In the genomic region with DNA sequence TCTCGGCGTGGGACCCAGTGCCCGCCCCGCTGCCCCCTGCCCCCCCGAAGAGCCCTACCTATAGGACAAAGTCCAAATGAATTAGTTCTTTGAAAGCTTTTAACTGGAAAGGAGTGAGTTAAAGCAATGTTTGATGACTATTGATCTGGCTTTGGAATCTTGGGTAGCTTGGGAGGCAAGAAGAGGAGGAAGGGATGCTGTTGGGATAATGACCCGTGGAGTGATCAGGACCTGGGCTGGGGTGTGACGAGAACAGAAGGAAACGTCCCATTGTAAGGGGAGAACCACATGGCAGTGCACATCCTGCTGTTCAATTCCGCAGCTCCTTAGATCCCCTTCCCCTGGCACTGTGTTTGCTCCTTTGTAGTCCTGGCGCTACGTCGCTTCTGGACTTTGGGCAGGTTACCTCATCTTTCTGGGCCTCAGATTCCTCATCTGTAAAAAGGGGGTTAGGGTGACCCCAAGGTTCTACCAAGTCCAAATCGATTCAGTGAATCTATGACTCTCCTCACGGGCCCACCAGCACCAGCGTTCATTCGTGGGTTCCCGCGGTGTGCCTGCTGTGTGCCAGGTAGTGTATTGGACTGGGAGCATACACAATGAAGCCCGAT, we compare ENCODE assay signal across 8 cellular contexts. TPM values are rescaled to one million over a fixed set of nuclear protein-coding genes. Genes with fewer than 3 reads are reported as not detected.
DNase-seq lines count a peak whose midpoint lies in the region; ATAC-seq, FAIRE-seq and TF ChIP-seq lines count a peak whose summit lies in the region.

No MANE protein-coding gene starts in this region.

- peaks cover 3% of the 10 kb centered on the region; the same call in 1 of the 2 replicates for H3K9me3 ChIP-seq in BE2C
- H3K9me3 ChIP-seq in GM12878 (replicated peaks; ENCODE audit: control insufficient read depth, insufficient read depth, low read length), result no peaks in the 10 kb centered on the region
- no peaks in the 10 kb centered on the region for H3K9me3 ChIP-seq in left lung
- H3K9me3 ChIP-seq in stomach, result no peaks in the 10 kb centered on the region

- intact Hi-C loops in GM12878 (cut with micrococcal nuclease; ENCODE audit: unreplicated experiment), result loop anchor here (5.0 kb wide), 2 partner anchors 65 to 450 kb away; no protein-coding TSS in a partner anchor
- intact Hi-C loops in left lung (cut with DNase I), result no loop called here
- intact Hi-C loops in stomach (cut with DNase I; ENCODE audit: low total_unique reads), result no loop called here

- POLR2A ChIA-PET in GM12878 (lab: Charles Lee), result interaction anchor here (0.6 to 0.9 kb wide), 2 partner anchors 92 to 448 kb away, joined by 3 read pairs; no protein-coding TSS in a partner anchor

- BruUV-seq in GM12878 (replicated peaks; lab: Mats Ljungman, UMichigan), result TSS peak; percentile 85

- H3K79me2 ChIP-seq in KMS-11 (ENCODE audit: insufficient read depth, low read depth) (peaks cover 22% of the 10 kb centered on the region; the same call in 1 of the 2 replicates), GM12878 (ENCODE audit: control insufficient read depth, insufficient read depth, low read length) (0 out of 2 replicates have a peak, but pooled peaks cover 1% of the 10 kb centered on the region)

- H4K20me1 ChIP-seq in KMS-11 (ENCODE audit: insufficient read depth), result no peaks in the 10 kb centered on the region
- no peaks in the 10 kb centered on the region for H4K20me1 ChIP-seq in GM12878 (ENCODE audit: control insufficient read depth, insufficient read depth)

- ATAC-seq in GM12878 (no peak), left lung (no peak), GM19324 (IDR thresholded peaks at IDR 0.05; ENCODE audit: low FRiP score, unreplicated experiment) (no peak)

- H3K4me2 ChIP-seq in KMS-11 (peak overlapping the region; percentile 53), GM12878 (ENCODE audit: control insufficient read depth, insufficient read depth) (peak overlapping the region; percentile 99)

- H2AFZ ChIP-seq in KMS-11 (ENCODE audit: low read depth), result peak overlapping the region; percentile 84
- peak overlapping the region; percentile 67 for H2AFZ ChIP-seq in GM12878 (ENCODE audit: control insufficient read depth, low read depth, low read length)

- TF ChIP-seq RAD21 in GM12878 (IDR thresholded peaks at IDR 0.05; ENCODE audit: insufficient read depth, low read depth, low read length), result no peak

- H3K9ac ChIP-seq in KMS-11 (peak overlapping the region; percentile 96), GM12878 (ENCODE audit: control insufficient read depth, insufficient read depth, low read length) (peak overlapping the region; percentile 64)

- no peak for DNase-seq in BE2C
- no peak for DNase-seq in GM12878 (ENCODE audit: low read depth, low spot score)
- DNase-seq in left lung, result peak in 1 of 2 donors; percentile 47
- no peak for DNase-seq in stomach
- no peak for DNase-seq in NCI-H1694 (lab: John Stamatoyannopoulos, UW)
- DNase-seq in inferior parietal cortex (ENCODE audit: extremely low spot score), result no peak

- TF ChIP-seq POLR2A in GM12878 (IDR thresholded peaks at IDR 0.05; ENCODE audit: low read depth, low read length) (no peak), stomach (IDR thresholded peaks at IDR 0.05) (no peak)

- CTCF ChIA-PET in GM12878 (lab: Yijun Ruan, JAX), result interaction anchor here (0.8 to 7.4 kb wide), 15 partner anchors 9 to 449 kb away, joined by 3 to 47 read pairs (median 7); partner anchors contain the start of gene LMBRD2

- RAD21 ChIA-PET in GM12878 (lab: Charles Lee; ENCODE audit: unreplicated experiment), result interaction anchor here (0.7 to 4.8 kb wide), 7 partner anchors 26 to 628 kb away, joined by 3 to 21 read pairs (median 4); no protein-coding TSS in a partner anchor

- 72% methylated on average over 18 of the region's 19 CpGs for WGBS in GM12878 (ENCODE audit: insufficient coverage, insufficient replicate concordance, low lambda C conversion rate, missing lambda C conversion rate)
- WGBS in stomach, 5 donors, result 45 to 56% (median 47%) methylated on average over 19 of the region's 19 CpGs

- H3K27me3 ChIP-seq in BE2C (no peaks in the 10 kb centered on the region), KMS-11 (ENCODE audit: insufficient read depth, low read depth) (no peaks in the 10 kb centered on the region), GM12878 (replicated peaks in 1 of 2; ENCODE audit: control insufficient read depth in 2 of 2, insufficient read depth in 2 of 2, low read length in 1 of 2) (no peaks in the 10 kb centered on the region), left lung (no peaks in the 10 kb centered on the region), stomach (no peaks in the 10 kb centered on the region)

- in situ Hi-C loops in GM12878 (cut with MboI), result loop anchor here (10.0 kb wide), 1 partner anchor 452 kb away; no protein-coding TSS in a partner anchor

- H3K27ac ChIP-seq in KMS-11, result peak overlapping the region; percentile 96
- peak overlapping the region; percentile 59 for H3K27ac ChIP-seq in GM12878 (ENCODE audit: control insufficient read depth, insufficient read depth)
- peak overlapping the region; percentile 90 to 97 for H3K27ac ChIP-seq in left lung
- peak overlapping the region; percentile 95 to 99 (median 98) for H3K27ac ChIP-seq in stomach

- no peaks in the 10 kb centered on the region for H3K36me3 ChIP-seq in BE2C
- no peaks in the 10 kb centered on the region for H3K36me3 ChIP-seq in KMS-11 (ENCODE audit: insufficient read depth)
- no peaks in the 10 kb centered on the region for H3K36me3 ChIP-seq in GM12878 (ENCODE audit: control insufficient read depth in 2 of 2, insufficient read depth in 2 of 2, low read length in 1 of 2)
- no peaks in the 10 kb centered on the region for H3K36me3 ChIP-seq in left lung
- no peaks in the 10 kb centered on the region for H3K36me3 ChIP-seq in stomach

- TF ChIP-seq EP300 in GM12878 (IDR thresholded peaks at IDR 0.05; ENCODE audit: borderline replicate concordance in 1 of 2, control insufficient read depth in 1 of 2, low read depth in 2 of 2, low read length in 2 of 2) (no peak), stomach (IDR thresholded peaks at IDR 0.05) (no peak)

- SMC1A ChIA-PET in GM12878 (lab: Charles Lee; ENCODE audit: uncharacterized antibody, unreplicated experiment), result interaction anchor here (0.6 to 2.4 kb wide), 8 partner anchors 10 to 164 kb away, joined by 3 to 11 read pairs (median 4); no protein-coding TSS in a partner anchor

- H3K4me1 ChIP-seq in BE2C, result peaks cover 3% of the 10 kb centered on the region
- peaks cover 38% of the 10 kb centered on the region for H3K4me1 ChIP-seq in KMS-11 (ENCODE audit: low read depth, poor library complexity, severe bottlenecking)
- peaks cover 19% of the 10 kb centered on the region for H3K4me1 ChIP-seq in GM12878 (ENCODE audit: control insufficient read depth, insufficient read depth, low read length)
- peaks cover 25 to 40% of the 10 kb centered on the region in 2 donors for H3K4me1 ChIP-seq in left lung
- H3K4me1 ChIP-seq in stomach, result peaks cover 24 to 41% (median 36%) of the 10 kb centered on the region in 4 donors

- peak; percentile 47 for FAIRE-seq in GM12878 (lab: Jason Lieb, UNC)

- TF ChIP-seq CTCF in BE2C (IDR thresholded peaks at IDR 0.05; ENCODE audit: low read depth, low read length), result no peak
- TF ChIP-seq CTCF in KMS-11 (conservative IDR thresholded peaks at IDR 0.05; ENCODE audit: low read depth, low read length), result no peak
- TF ChIP-seq CTCF in GM12878 (IDR thresholded peaks at IDR 0.05 in 2 of 3, conservative IDR thresholded peaks at IDR 0.05 in 1 of 3; ENCODE audit: control insufficient read depth in 2 of 3, extremely low read depth in 1 of 3, insufficient read depth in 1 of 3, low read depth in 3 of 3, low read length in 3 of 3), result no peak
- TF ChIP-seq CTCF in left lung (IDR thresholded peaks at IDR 0.05), result no peak
- no peak for TF ChIP-seq CTCF in stomach (IDR thresholded peaks at IDR 0.05)

- H3K4me3 ChIP-seq in BE2C (ENCODE audit: low read depth, low read length) (peak overlapping the region; percentile 84), KMS-11 (IDR thresholded peaks at IDR 0.05; ENCODE audit: insufficient read depth, low read depth, low read length) (no peak overlapping the region), GM12878 (peak overlapping the region; percentile 97), left lung (peak overlapping the region; percentile 70 to 88), stomach (peak overlapping the region; percentile 66 to 91 (median 86))

RNA-seq across cellular contexts. Expression of gene NADK2, which starts 0.9 kb away (rescaled TPM):
- 12.1 TPM for polyA plus RNA-seq in BE2C (2012; ENCODE audit: insufficient read depth, insufficient read length, low read depth)
- 6.3 and 6.7 TPM in 2 replicates for total RNA-seq in GM12878 (2013; cell fraction: nucleolus; rRNA removed)
- total RNA-seq in GM12878 (2014; rRNA removed) (8.3 and 9.0 TPM in 2 replicates), GM12878 (2014; rRNA removed; fragmentation: Illumina TruSeq; extraction: Trizol) (8.5 and 8.8 TPM in 2 replicates), GM12878 (2021) (8.5 and 8.9 TPM in 2 replicates), left lung (10 to 100 TPM; 23.8 to 30.8 TPM), stomach (100 to 1,000 TPM in 1 of 5 donors, 10 to 100 TPM in 4; 20.4 to 132 (median 60.6) TPM)
- polyA plus RNA-seq in GM12878 (2011; ENCODE audit: low read depth), result 2.9 TPM
- polyA plus RNA-seq in GM12878 (2011; rRNA removed) (8.9 and 14.0 TPM in 2 replicates), GM12878 (2014; fragmentation: Illumina TruSeq; extraction: Trizol) (6.6 and 9.5 TPM in 2 replicates), GM12878 (2014; fragmentation: Nextera tagmentation; extraction: Ambion mirVana) (1 to 10 TPM; 2.4 to 3.1 TPM), GM12878 (2014; rRNA removed) (5.5 and 6.0 TPM in 2 replicates), GM12878 (2016; fragmentation: Nextera tagmentation; extraction: Ambion mirVana) (1 to 10 TPM; 4.1 to 4.7 TPM), stomach (10 to 100 TPM in 2 of 3 donors, 1 to 10 TPM in 1; 9.1 to 15.9 (median 15.9) TPM)
- polyA plus RNA-seq in GM12878 (2011; cell fraction: cytosol; rRNA removed), result 2.5 and 3.2 TPM in 2 replicates
- polyA plus RNA-seq in GM12878 (2011; cell fraction: nucleus; rRNA removed), result 3.3 and 5.2 TPM in 2 replicates
- polyA plus RNA-seq in GM12878 (2012), result 4.3 and 4.7 TPM in 2 replicates
- polyA minus RNA-seq in GM12878 (2011; rRNA and poly(A)+ RNA removed), result 8.4 and 17.6 TPM in 2 replicates
- 4.5 and 5.2 TPM in 2 replicates for polyA minus RNA-seq in GM12878 (2011; cell fraction: cytosol; rRNA and poly(A)+ RNA removed)
- 1.5 and 2.3 TPM in 2 replicates for polyA minus RNA-seq in GM12878 (2011; cell fraction: nucleus; rRNA and poly(A)+ RNA removed)

RNA-seq across cellular contexts. Expression of gene RANBP3L, which starts 59.1 kb away (rescaled TPM):
- not detected for polyA plus RNA-seq in BE2C (2012; ENCODE audit: insufficient read depth, insufficient read length, low read depth)
- 0.21 and 0.39 TPM in 2 replicates for total RNA-seq in GM12878 (2013; cell fraction: nucleolus; rRNA removed)
- total RNA-seq in GM12878 (2014; rRNA removed) (0.05 TPM in 1 of 2 replicates, not detected in the other), GM12878 (2014; rRNA removed; fragmentation: Illumina TruSeq; extraction: Trizol) (0.05 and 0.09 TPM in 2 replicates), GM12878 (2021) (not detected in 2 replicates), left lung (1 to 10 TPM; 4.2 to 7.1 TPM), stomach (10 to 100 TPM in 1 of 5 donors, 1 to 10 TPM in 2, not detected in 2; 2.3 to 17.0 (median 2.9) TPM)
- polyA plus RNA-seq in GM12878 (2011; ENCODE audit: low read depth), result not detected
- polyA plus RNA-seq in GM12878 (2011; rRNA removed) (0.09 and 0.29 TPM in 2 replicates), GM12878 (2014; fragmentation: Illumina TruSeq; extraction: Trizol) (0.03 TPM in 1 of 2 replicates, not detected in the other), GM12878 (2014; fragmentation: Nextera tagmentation; extraction: Ambion mirVana) (under 1 TPM in 1 of 2 experiments, not detected in 1; 0.02 TPM), GM12878 (2014; rRNA removed) (0.03 TPM in 1 of 2 replicates, not detected in the other), GM12878 (2016; fragmentation: Nextera tagmentation; extraction: Ambion mirVana) (under 1 TPM in 1 of 2 experiments, not detected in 1; 0.15 TPM), stomach (1 to 10 TPM in 1 of 3 donors, under 1 TPM in 2; 0.20 to 1.4 (median 0.93) TPM)
- 0.05 and 0.09 TPM in 2 replicates for polyA plus RNA-seq in GM12878 (2011; cell fraction: cytosol; rRNA removed)
- polyA plus RNA-seq in GM12878 (2011; cell fraction: nucleus; rRNA removed), result 0.06 and 0.09 TPM in 2 replicates
- 0.06 TPM in 1 of 2 replicates, not detected in the other for polyA plus RNA-seq in GM12878 (2012)
- polyA minus RNA-seq in GM12878 (2011; rRNA and poly(A)+ RNA removed), result 0.07 TPM in 1 of 2 replicates, not detected in the other
- polyA minus RNA-seq in GM12878 (2011; cell fraction: cytosol; rRNA and poly(A)+ RNA removed), result not detected in 2 replicates
- polyA minus RNA-seq in GM12878 (2011; cell fraction: nucleus; rRNA and poly(A)+ RNA removed), result not detected in 2 replicates
